12 cellular contexts compared by ENCODE assay signal in the genomic region with DNA sequence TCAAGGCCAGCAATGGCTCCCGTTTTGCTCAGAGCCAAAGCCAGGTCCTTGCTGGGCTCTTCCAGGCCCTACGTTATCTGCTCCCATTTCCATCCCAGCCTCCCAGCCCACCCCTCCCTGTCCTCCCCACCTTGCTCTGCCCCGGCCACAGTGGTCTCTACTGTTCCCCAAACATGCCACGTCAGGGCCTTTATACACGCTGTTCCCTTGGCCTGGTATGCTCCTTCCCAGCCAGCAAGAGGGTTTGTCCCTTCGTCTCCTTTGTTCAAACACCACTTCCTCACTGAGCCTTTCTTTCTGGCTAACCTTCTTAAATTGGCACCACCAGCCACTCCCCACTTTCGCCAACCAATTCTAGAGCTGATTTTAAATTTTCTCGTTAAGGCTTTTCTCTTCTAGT. TPM values are rescaled to one million over a fixed set of nuclear protein-coding genes. Genes with fewer than 3 reads are reported as not detected.
DNase-seq lines count a peak whose midpoint lies in the region; ATAC-seq and TF ChIP-seq lines count a peak whose summit lies in the region.
"Had no signal": no experiment of that assay in that cellular context is flagged by ENCODE, and none has a peak within 500 bp of the region (broad histone marks: within the 10 kb centered on the region; RNA-seq: fewer than 3 reads in every experiment).

No MANE protein-coding gene starts in this region.

- no peaks in the 10 kb centered on the region for H3K9me3 Mint-ChIP-seq in activated CD8-positive, alpha-beta memory T cell treated with anti-CD3 and anti-CD28 coated beads, Interleukin-2, amount 10 ng/mL, durations not matched to agents 7 days and 5 days (ENCODE audit: low read depth)
- H3K9me3 Mint-ChIP-seq in activated T-helper 1 cell treated with anti-CD3 and anti-CD28 coated beads, Interleukin-12 subunit alpha, Interleukin-12 subunit beta, Interleukin-2, Interleukin-4 antibody, amounts not matched to agents 30 ng/mL and 10 ng/mL and 1 ng/mL, durations not matched to agents 14 hours and 24 hours and 36 hours, result no peaks in the 10 kb centered on the region
- H3K9me3 Mint-ChIP-seq in stimulated activated memory B cell treated with anti-CD40 and anti-IgM and Interleukin-4, amounts not matched to agents 10 μg/mL and 1 μg/mL and 100 μg/mL, for 72 hours, result no peaks in the 10 kb centered on the region

- no peak overlapping the region for H3K4me2 ChIP-seq in Karpas-422 (ENCODE audit: low read depth, low read length, poor library complexity, severe bottlenecking)

- CTCF ChIA-PET in activated CD8-positive, alpha-beta memory T cell treated with anti-CD3 and anti-CD28 coated beads, Interleukin-2, amount 10 ng/mL, durations not matched to agents 7 days and 5 days (lab: Charles Lee), result interaction anchor here (2.5 to 6.1 kb wide), 7 partner anchors 11 to 153 kb away, joined by 5 to 61 read pairs (median 23); partner anchors contain the start of genes CDK9 and TOR2A

- H3K9ac ChIP-seq in Karpas-422 (ENCODE audit: low read length), result no peak overlapping the region

- H4K20me1 ChIP-seq in Karpas-422 (ENCODE audit: insufficient read depth, low read depth, low read length), result no peaks in the 10 kb centered on the region

- no peak overlapping the region for H2AFZ ChIP-seq in Karpas-422 (ENCODE audit: low read length)

- peaks cover 83% of the 10 kb centered on the region for H3K4me1 Mint-ChIP-seq in activated CD8-positive, alpha-beta memory T cell treated with anti-CD3 and anti-CD28 coated beads, Interleukin-2, amount 10 ng/mL, durations not matched to agents 7 days and 5 days
- peaks cover 72% of the 10 kb centered on the region for H3K4me1 Mint-ChIP-seq in activated T-helper 1 cell treated with anti-CD3 and anti-CD28 coated beads, Interleukin-12 subunit alpha, Interleukin-12 subunit beta, Interleukin-2, Interleukin-4 antibody, amounts not matched to agents 30 ng/mL and 10 ng/mL and 1 ng/mL, durations not matched to agents 14 hours and 24 hours and 36 hours (ENCODE audit: low read depth)
- H3K4me1 Mint-ChIP-seq in stimulated activated memory B cell treated with anti-CD40 and anti-IgM and Interleukin-4, amounts not matched to agents 10 μg/mL and 1 μg/mL and 100 μg/mL, for 72 hours, result peaks cover 92% of the 10 kb centered on the region

- peak overlapping the region; percentile 89 for H3K27ac Mint-ChIP-seq in activated CD8-positive, alpha-beta memory T cell treated with anti-CD3 and anti-CD28 coated beads, Interleukin-2, amount 10 ng/mL, durations not matched to agents 7 days and 5 days
- peak overlapping the region; percentile 82 for H3K27ac Mint-ChIP-seq in activated T-helper 1 cell treated with anti-CD3 and anti-CD28 coated beads, Interleukin-12 subunit alpha, Interleukin-12 subunit beta, Interleukin-2, Interleukin-4 antibody, amounts not matched to agents 30 ng/mL and 10 ng/mL and 1 ng/mL, durations not matched to agents 14 hours and 24 hours and 36 hours
- peak overlapping the region; percentile 83 for H3K27ac Mint-ChIP-seq in stimulated activated memory B cell treated with anti-CD40 and anti-IgM and Interleukin-4, amounts not matched to agents 10 μg/mL and 1 μg/mL and 100 μg/mL, for 72 hours

- H3K27ac ChIP-seq in left lung (peak overlapping the region; percentile 70 to 73), Karpas-422 (ENCODE audit: low read length) (no peak overlapping the region)

- H3K9me2 ChIP-seq in Karpas-422 (replicated peaks; ENCODE audit: insufficient read depth, low read length), result no peaks in the 10 kb centered on the region

- peaks cover 56% of the 10 kb centered on the region for H3K36me3 Mint-ChIP-seq in activated CD8-positive, alpha-beta memory T cell treated with anti-CD3 and anti-CD28 coated beads, Interleukin-2, amount 10 ng/mL, durations not matched to agents 7 days and 5 days
- H3K36me3 Mint-ChIP-seq in activated T-helper 1 cell treated with anti-CD3 and anti-CD28 coated beads, Interleukin-12 subunit alpha, Interleukin-12 subunit beta, Interleukin-2, Interleukin-4 antibody, amounts not matched to agents 30 ng/mL and 10 ng/mL and 1 ng/mL, durations not matched to agents 14 hours and 24 hours and 36 hours (ENCODE audit: low read depth), result peaks cover 48% of the 10 kb centered on the region
- peaks cover 55% of the 10 kb centered on the region for H3K36me3 Mint-ChIP-seq in stimulated activated memory B cell treated with anti-CD40 and anti-IgM and Interleukin-4, amounts not matched to agents 10 μg/mL and 1 μg/mL and 100 μg/mL, for 72 hours

- H3K79me2 ChIP-seq in Karpas-422 (ENCODE audit: low read length), result no peaks in the 10 kb centered on the region

- peak overlapping the region; percentile 45 for H3K4me3 Mint-ChIP-seq in activated CD8-positive, alpha-beta memory T cell treated with anti-CD3 and anti-CD28 coated beads, Interleukin-2, amount 10 ng/mL, durations not matched to agents 7 days and 5 days
- H3K4me3 Mint-ChIP-seq in activated T-helper 1 cell treated with anti-CD3 and anti-CD28 coated beads, Interleukin-12 subunit alpha, Interleukin-12 subunit beta, Interleukin-2, Interleukin-4 antibody, amounts not matched to agents 30 ng/mL and 10 ng/mL and 1 ng/mL, durations not matched to agents 14 hours and 24 hours and 36 hours, result peak overlapping the region; percentile 32
- H3K4me3 Mint-ChIP-seq in stimulated activated memory B cell treated with anti-CD40 and anti-IgM and Interleukin-4, amounts not matched to agents 10 μg/mL and 1 μg/mL and 100 μg/mL, for 72 hours, result no peak overlapping the region

- H3K9me3 ChIP-seq in left lung (no peaks in the 10 kb centered on the region), Karpas-422 (ENCODE audit: low read length) (no peaks in the 10 kb centered on the region)

- no peak for TF ChIP-seq CTCF in left lung (IDR thresholded peaks at IDR 0.05)

- DNase-seq in activated CD8-positive, alpha-beta memory T cell treated with anti-CD3 and anti-CD28 coated beads, Interleukin-2, amount 10 ng/mL, durations not matched to agents 7 days and 5 days, result no peak
- no peak for DNase-seq in activated CD8-positive, alpha-beta memory T cell treated with anti-CD3 and anti-CD28 coated beads, Interleukin-2, amount 50 U/mL, for 48 hours
- no peak for DNase-seq in activated T-helper 1 cell treated with anti-CD3 and anti-CD28 coated beads, Interleukin-12 subunit alpha, Interleukin-12 subunit beta, Interleukin-2, Interleukin-4 antibody, amounts not matched to agents 30 ng/mL and 10 ng/mL and 1 ng/mL, durations not matched to agents 14 hours and 24 hours and 36 hours (ENCODE audit: low spot score)
- DNase-seq in left lung (no peak), RPMI8226 (no peak), Karpas-422 (no peak)
- DNase-seq: activated gamma-delta T cell, NCI-H1417 treated with DMSO at 0.1 percent for 48 hours, occipital lobe had no signal

- H3K4me3 ChIP-seq in left lung (peak overlapping the region in 1 of 2 donors; percentile 74), Karpas-422 (ENCODE audit: low read length) (no peak overlapping the region)

- H3K36me3 ChIP-seq in left lung, result peaks cover 0 to 26% of the 10 kb centered on the region in 2 donors
- H3K36me3 ChIP-seq in Karpas-422 (ENCODE audit: insufficient read depth, low read length), result no peaks in the 10 kb centered on the region

- intact Hi-C loops in activated T-helper 1 cell treated with anti-CD3 and anti-CD28 coated beads, Interleukin-12 subunit alpha, Interleukin-12 subunit beta, Interleukin-2, Interleukin-4 antibody, amounts not matched to agents 30 ng/mL and 10 ng/mL and 1 ng/mL, durations not matched to agents 14 hours and 24 hours and 36 hours (cut with micrococcal nuclease), result no loop called here
- intact Hi-C loops in left lung (cut with DNase I), result no loop called here

- H3K27me3 ChIP-seq in left lung (no peaks in the 10 kb centered on the region), Karpas-422 (ENCODE audit: low read length) (no peaks in the 10 kb centered on the region)

- H3K4me1 ChIP-seq in left lung (peaks cover 12 to 84% of the 10 kb centered on the region in 2 donors), Karpas-422 (ENCODE audit: low read length) (peaks cover 13% of the 10 kb centered on the region)

- ATAC-seq in activated CD8-positive, alpha-beta memory T cell treated with anti-CD3 and anti-CD28 coated beads, Interleukin-2, amount 10 ng/mL, durations not matched to agents 7 days and 5 days, result no peak
- ATAC-seq in left lung (no peak), GM21360 (IDR thresholded peaks at IDR 0.05; ENCODE audit: unreplicated experiment) (no peak)
- ATAC-seq in stimulated activated memory B cell treated with anti-CD40 and anti-IgM and Interleukin-4, amounts not matched to agents 10 μg/mL and 1 μg/mL and 100 μg/mL, for 72 hours, result no peak

- H3K27me3 Mint-ChIP-seq in activated CD8-positive, alpha-beta memory T cell treated with anti-CD3 and anti-CD28 coated beads, Interleukin-2, amount 10 ng/mL, durations not matched to agents 7 days and 5 days, result no peaks in the 10 kb centered on the region
- no peaks in the 10 kb centered on the region for H3K27me3 Mint-ChIP-seq in activated T-helper 1 cell treated with anti-CD3 and anti-CD28 coated beads, Interleukin-12 subunit alpha, Interleukin-12 subunit beta, Interleukin-2, Interleukin-4 antibody, amounts not matched to agents 30 ng/mL and 10 ng/mL and 1 ng/mL, durations not matched to agents 14 hours and 24 hours and 36 hours (ENCODE audit: insufficient read depth)
- no peaks in the 10 kb centered on the region for H3K27me3 Mint-ChIP-seq in stimulated activated memory B cell treated with anti-CD40 and anti-IgM and Interleukin-4, amounts not matched to agents 10 μg/mL and 1 μg/mL and 100 μg/mL, for 72 hours

RNA-seq across cellular contexts. Expression of gene SH2D3C, which starts 9.8 kb away (rescaled TPM):
- 10 to 100 TPM; 75.2 to 87.8 TPM for total RNA-seq in activated CD8-positive, alpha-beta memory T cell treated with anti-CD3 and anti-CD28 coated beads, Interleukin-2, amount 10 ng/mL, durations not matched to agents 7 days and 5 days
- total RNA-seq in activated T-helper 1 cell treated with anti-CD3 and anti-CD28 coated beads, Interleukin-12 subunit alpha, Interleukin-12 subunit beta, Interleukin-2, Interleukin-4 antibody, amounts not matched to agents 30 ng/mL and 10 ng/mL and 1 ng/mL, durations not matched to agents 14 hours and 24 hours and 36 hours, result 30.0 and 30.4 TPM in 2 replicates
- 10 to 100 TPM; 21.7 to 41.9 TPM for total RNA-seq in left lung
- total RNA-seq in Karpas-422 (2014; rRNA removed; shearing (Covaris generic); ENCODE audit: low replicate concordance), result 0.61 TPM in 1 of 2 replicates, not detected in the other
- total RNA-seq: Daoy had no signal

RNA-seq across cellular contexts. Expression of gene CDK9, which starts 17.2 kb away (rescaled TPM):
- 100 to 1,000 TPM; 120 to 128 TPM for total RNA-seq in activated CD8-positive, alpha-beta memory T cell treated with anti-CD3 and anti-CD28 coated beads, Interleukin-2, amount 10 ng/mL, durations not matched to agents 7 days and 5 days
- 97.3 and 105 TPM in 2 replicates for total RNA-seq in activated T-helper 1 cell treated with anti-CD3 and anti-CD28 coated beads, Interleukin-12 subunit alpha, Interleukin-12 subunit beta, Interleukin-2, Interleukin-4 antibody, amounts not matched to agents 30 ng/mL and 10 ng/mL and 1 ng/mL, durations not matched to agents 14 hours and 24 hours and 36 hours
- 10 to 100 TPM; 78.8 to 83.4 TPM for total RNA-seq in left lung
- total RNA-seq in Karpas-422 (2014; rRNA removed; shearing (Covaris generic); ENCODE audit: low replicate concordance), result 23.9 and 30.7 TPM in 2 replicates

RNA-seq across cellular contexts. Expression of gene TOR2A, which starts 33.6 kb away (rescaled TPM):
- 10 to 100 TPM; 24.1 to 26.8 TPM for total RNA-seq in activated CD8-positive, alpha-beta memory T cell treated with anti-CD3 and anti-CD28 coated beads, Interleukin-2, amount 10 ng/mL, durations not matched to agents 7 days and 5 days
- total RNA-seq in activated T-helper 1 cell treated with anti-CD3 and anti-CD28 coated beads, Interleukin-12 subunit alpha, Interleukin-12 subunit beta, Interleukin-2, Interleukin-4 antibody, amounts not matched to agents 30 ng/mL and 10 ng/mL and 1 ng/mL, durations not matched to agents 14 hours and 24 hours and 36 hours, result 16.6 and 18.9 TPM in 2 replicates
- total RNA-seq in left lung, result 10 to 100 TPM; 19.5 to 21.8 TPM
- 10.7 and 12.7 TPM in 2 replicates for total RNA-seq in Karpas-422 (2014; rRNA removed; shearing (Covaris generic); ENCODE audit: low replicate concordance)

RNA-seq across cellular contexts. Expression of gene FPGS, which starts 34.0 kb away (rescaled TPM):
- total RNA-seq in activated CD8-positive, alpha-beta memory T cell treated with anti-CD3 and anti-CD28 coated beads, Interleukin-2, amount 10 ng/mL, durations not matched to agents 7 days and 5 days, result 100 to 1,000 TPM; 109 to 117 TPM
- total RNA-seq in activated T-helper 1 cell treated with anti-CD3 and anti-CD28 coated beads, Interleukin-12 subunit alpha, Interleukin-12 subunit beta, Interleukin-2, Interleukin-4 antibody, amounts not matched to agents 30 ng/mL and 10 ng/mL and 1 ng/mL, durations not matched to agents 14 hours and 24 hours and 36 hours, result 128 and 130 TPM in 2 replicates
- 10 to 100 TPM; 59.3 to 97.4 TPM for total RNA-seq in left lung
- total RNA-seq in Karpas-422 (2014; rRNA removed; shearing (Covaris generic); ENCODE audit: low replicate concordance), result 41.9 and 102 TPM in 2 replicates

RNA-seq across cellular contexts. Expression of gene TTC16, which starts 52.8 kb away (rescaled TPM):
- total RNA-seq in activated CD8-positive, alpha-beta memory T cell treated with anti-CD3 and anti-CD28 coated beads, Interleukin-2, amount 10 ng/mL, durations not matched to agents 7 days and 5 days, result 1 to 10 TPM; 1.2 to 5.2 TPM
- 0.10 TPM in 1 of 2 replicates, not detected in the other for total RNA-seq in activated T-helper 1 cell treated with anti-CD3 and anti-CD28 coated beads, Interleukin-12 subunit alpha, Interleukin-12 subunit beta, Interleukin-2, Interleukin-4 antibody, amounts not matched to agents 30 ng/mL and 10 ng/mL and 1 ng/mL, durations not matched to agents 14 hours and 24 hours and 36 hours
- 1 to 10 TPM in 1 of 2 donors, under 1 TPM in 1; 0.15 to 1.0 TPM for total RNA-seq in left lung
- total RNA-seq in Karpas-422 (2014; rRNA removed; shearing (Covaris generic); ENCODE audit: low replicate concordance), result not detected in 2 replicates
- total RNA-seq: occipital lobe had no signal

Comparison
In these comparisons a context has a peak if more than half of its experiments do, and no peak if none do; other contexts are left out.
1. RNA of gene SH2D3C, which starts 9.8 kb away (total RNA-seq): 75.2 to 87.8 TPM in activated CD8-positive, alpha-beta memory T cell treated with anti-CD3 and anti-CD28 coated beads, Interleukin-2, amount 10 ng/mL, durations not matched to agents 7 days and 5 days, 21.7 to 41.9 TPM in left lung and 30.0 to 30.4 TPM in activated T-helper 1 cell treated with anti-CD3 and anti-CD28 coated beads, Interleukin-12 subunit alpha, Interleukin-12 subunit beta, Interleukin-2, Interleukin-4 antibody, amounts not matched to agents 30 ng/mL and 10 ng/mL and 1 ng/mL, durations not matched to agents 14 hours and 24 hours and 36 hours; 0.61 TPM in Karpas-422; every median in the first group is over 10 times any median in the second.
2. Peak in every context shown above with its lines, with median percentiles within 50 percentile points of each other: H3K27ac Mint-ChIP-seq.